In the genomic region with DNA sequence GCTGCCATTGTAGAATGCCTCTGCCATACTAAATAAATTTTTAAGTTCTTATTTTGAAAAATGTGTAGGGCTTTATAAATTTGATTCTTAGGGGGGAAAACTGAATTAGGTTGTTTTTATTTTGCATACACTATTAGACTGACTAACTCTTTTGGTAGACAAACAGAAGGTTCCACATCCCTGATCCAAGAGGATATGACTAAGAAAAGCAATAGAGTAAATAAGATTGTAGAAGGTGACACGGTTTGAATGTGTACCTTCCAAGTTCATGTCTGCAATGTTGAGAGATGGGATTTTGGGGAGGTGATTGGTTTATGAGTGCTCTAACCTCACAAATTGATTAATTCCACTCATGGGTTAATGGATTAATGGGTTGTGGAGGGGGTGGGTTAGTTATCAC, we compare ENCODE assay signal across 1 cellular context.
TF ChIP-seq lines count a peak whose summit lies in the region.

No MANE protein-coding gene starts in this region.

TF ChIP-seq in HepG2, 621 proteins besides CTCF, POLR2A, EP300 and RAD21 (continued from another document):
- TF ChIP-seq, protein P1, sequence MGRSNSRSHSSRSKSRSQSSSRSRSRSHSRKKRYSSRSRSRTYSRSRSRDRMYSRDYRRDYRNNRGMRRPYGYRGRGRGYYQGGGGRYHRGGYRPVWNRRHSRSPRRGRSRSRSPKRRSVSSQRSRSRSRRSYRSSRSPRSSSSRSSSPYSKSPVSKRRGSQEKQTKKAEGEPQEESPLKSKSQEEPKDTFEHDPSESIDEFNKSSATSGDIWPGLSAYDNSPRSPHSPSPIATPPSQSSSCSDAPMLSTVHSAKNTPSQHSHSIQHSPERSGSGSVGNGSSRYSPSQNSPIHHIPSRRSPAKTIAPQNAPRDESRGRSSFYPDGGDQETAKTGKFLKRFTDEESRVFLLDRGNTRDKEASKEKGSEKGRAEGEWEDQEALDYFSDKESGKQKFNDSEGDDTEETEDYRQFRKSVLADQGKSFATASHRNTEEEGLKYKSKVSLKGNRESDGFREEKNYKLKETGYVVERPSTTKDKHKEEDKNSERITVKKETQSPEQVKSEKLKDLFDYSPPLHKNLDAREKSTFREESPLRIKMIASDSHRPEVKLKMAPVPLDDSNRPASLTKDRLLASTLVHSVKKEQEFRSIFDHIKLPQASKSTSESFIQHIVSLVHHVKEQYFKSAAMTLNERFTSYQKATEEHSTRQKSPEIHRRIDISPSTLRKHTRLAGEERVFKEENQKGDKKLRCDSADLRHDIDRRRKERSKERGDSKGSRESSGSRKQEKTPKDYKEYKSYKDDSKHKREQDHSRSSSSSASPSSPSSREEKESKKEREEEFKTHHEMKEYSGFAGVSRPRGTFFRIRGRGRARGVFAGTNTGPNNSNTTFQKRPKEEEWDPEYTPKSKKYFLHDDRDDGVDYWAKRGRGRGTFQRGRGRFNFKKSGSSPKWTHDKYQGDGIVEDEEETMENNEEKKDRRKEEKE (IDR thresholded peaks at IDR 0.05), result no peak
- no peak for TF ChIP-seq ZNF3 (CRISPR knock-in tag; IDR thresholded peaks at IDR 0.05)
